Comparison of ENCODE assay signal across 26 cellular contexts in genomic region chr10:38156416-38157269, GRCh38.
DNase-seq lines count a peak whose midpoint lies in the region; ATAC-seq, FAIRE-seq and TF ChIP-seq lines count a peak whose summit lies in the region.
"Had no signal": no experiment of that assay in that cellular context is flagged by ENCODE, and none has a peak within 500 bp of the region (broad histone marks: within the 10 kb centered on the region; RNA-seq: fewer than 3 reads in every experiment).

No MANE protein-coding gene starts in this region.

- H3K23ac ChIP-seq in neuronal stem cell (ENCODE audit: low read depth, low read length, poor library complexity) = no peak overlapping the region

- H3K27ac ChIP-seq in neuronal stem cell (replicated peaks; ENCODE audit: low read length) (no peak overlapping the region), upper lobe of right lung (no peak overlapping the region)
- H3K27ac ChIP-seq: BLaER1, GM23248 had no signal

- H3K14ac ChIP-seq in neuronal stem cell (ENCODE audit: low read length) = no peak overlapping the region

- no peak overlapping the region for H2BK12ac ChIP-seq in neuronal stem cell (ENCODE audit: low read length)

- intact Hi-C loops in Right ventricle myocardium inferior (cut with DNase I) (no loop called here), Right ventricle myocardium superior (cut with DNase I) (no loop called here), upper lobe of right lung (cut with DNase I) (no loop called here)

- H2BK120ac ChIP-seq in neuronal stem cell (ENCODE audit: low read depth, low read length) = no peak overlapping the region

- no peak overlapping the region for H2AK5ac ChIP-seq in neuronal stem cell (ENCODE audit: low read depth, low read length)

- no peak overlapping the region for H3K18ac ChIP-seq in neuronal stem cell (ENCODE audit: low read length)

- no peak for TF ChIP-seq CTCF in upper lobe of right lung (IDR thresholded peaks at IDR 0.05)

- no peak overlapping the region for H4K91ac ChIP-seq in neuronal stem cell (ENCODE audit: low read depth, low read length, poor library complexity)

- no peak overlapping the region for H3K4me2 ChIP-seq in neuronal stem cell (ENCODE audit: insufficient read depth, low read length, poor library complexity, severe bottlenecking)
- H3K4me2 ChIP-seq: BLaER1 had no signal

- H2BK5ac ChIP-seq in neuronal stem cell (ENCODE audit: low read length) = no peak overlapping the region

- no peaks in the 10 kb centered on the region for H3K79me1 ChIP-seq in neuronal stem cell (ENCODE audit: low read depth, low read length)

- DNase-seq in Right ventricle myocardium inferior (ENCODE audit: missing footprints) (no peak), Right ventricle myocardium superior (no peak), SK-N-DZ (ENCODE audit: low spot score) (peak; percentile 0), neuronal stem cell (ENCODE audit: low spot score) (no peak), upper lobe of right lung (no peak), RCC 7860 (ENCODE audit: low spot score) (no peak)
- DNase-seq in activated T-cell treated with anti-CD3 and anti-CD28 coated beads, Interleukin-2, amount 50 U/mL, for 1 hour = no peak
- DNase-seq: CD4-positive, CD25-positive, alpha-beta regulatory T cell; GM23248; HFFc6; KBM-7; MG63; NCI-H1105 treated with DMSO at 0.1 percent for 48 hours; NCI-H146; NCI-H1930; NCI-H2107; NCI-H524; NCI-H748 treated with DMSO at 0.1 percent for 48 hours; NK-92 treated with Interleukin-12 subunit alpha and Interleukin-12 subunit beta, amount 100 ng/mL, for 24 hours; SW 1271 had no signal

- H3K27me3 ChIP-seq in neuronal stem cell (ENCODE audit: control insufficient read depth in 3 of 3, insufficient read depth in 3 of 3, low read depth in 1 of 3, low read length in 3 of 3) (no peaks in the 10 kb centered on the region), upper lobe of right lung (no peaks in the 10 kb centered on the region)
- H3K27me3 ChIP-seq: BLaER1, MG63 had no signal

- peaks cover 3 to 17% of the 10 kb centered on the region in 2 donors for H3K9me3 ChIP-seq in neuronal stem cell (replicated peaks in 1 of 2; ENCODE audit: control insufficient read depth in 2 of 2, insufficient read depth in 1 of 2, low read depth in 1 of 2, low read length in 2 of 2)
- peaks cover 14% of the 10 kb centered on the region for H3K9me3 ChIP-seq in upper lobe of right lung
- H3K9me3 ChIP-seq: HAP-1, MG63 had no signal

- H2BK15ac ChIP-seq in neuronal stem cell (ENCODE audit: low read length) = no peak overlapping the region

- no CpG with 5 or more reads among the region's 37 CpGs for WGBS in neuronal stem cell (ENCODE audit: extremely low coverage in 2 of 2, insufficient read length in 2 of 2, insufficient replicate concordance in 1 of 2), 2 donors

- H3K4ac ChIP-seq in neuronal stem cell (ENCODE audit: low read length) = no peak overlapping the region

- no peak overlapping the region for H3K4me3 ChIP-seq in neuronal stem cell (ENCODE audit: low read length in 2 of 2)
- no peak overlapping the region for H3K4me3 ChIP-seq in upper lobe of right lung
- H3K4me3 ChIP-seq: BLaER1, GM23248, HAP-1, MG63 had no signal

- H3K4me1 ChIP-seq in neuronal stem cell (ENCODE audit: control insufficient read depth in 2 of 2, insufficient read depth in 1 of 2, low read depth in 1 of 2, low read length in 2 of 2) = no peaks in the 10 kb centered on the region
- no peaks in the 10 kb centered on the region for H3K4me1 ChIP-seq in upper lobe of right lung
- H3K4me1 ChIP-seq: BLaER1, HAP-1 had no signal

- H4K8ac ChIP-seq in neuronal stem cell (ENCODE audit: low read depth, low read length) = no peak overlapping the region

- H2AFZ ChIP-seq in neuronal stem cell (ENCODE audit: low read length) = no peak overlapping the region
- H2AFZ ChIP-seq: GM23248 had no signal

- no peaks in the 10 kb centered on the region for H3K36me3 ChIP-seq in neuronal stem cell (replicated peaks in 1 of 2; ENCODE audit: control insufficient read depth in 2 of 2, insufficient read depth in 2 of 2, low read length in 2 of 2)
- H3K36me3 ChIP-seq in upper lobe of right lung = no peaks in the 10 kb centered on the region
- H3K36me3 ChIP-seq: BLaER1, HAP-1, MG63 had no signal

- peak overlapping the region; percentile 30 for H3K9ac ChIP-seq in neuronal stem cell (ENCODE audit: low read depth, low read length, poor library complexity)
- H3K9ac ChIP-seq: BLaER1, GM23248 had no signal

- no peak for FAIRE-seq in RCC 7860 (lab: Jason Lieb, UNC)
- FAIRE-seq: D721Med, GM18507, HTR-8/SVneo had no signal

- peak; percentile 20 for ATAC-seq in Right ventricle myocardium inferior
- no peak for ATAC-seq in Right ventricle myocardium superior (ENCODE audit: poor library complexity)
- peak; percentile 15 for ATAC-seq in upper lobe of right lung
- no peak for ATAC-seq in GM18868 (IDR thresholded peaks at IDR 0.05; ENCODE audit: unreplicated experiment)

Comparison
In these comparisons a context has a peak if more than half of its experiments do, and no peak if none do; other contexts are left out.
1. ATAC-seq: peak in Right ventricle myocardium inferior (single experiment) and upper lobe of right lung (single experiment); none in Right ventricle myocardium superior (single experiment) and GM18868 (single experiment).